1 cellular context compared by ENCODE assay signal in the genomic region with DNA sequence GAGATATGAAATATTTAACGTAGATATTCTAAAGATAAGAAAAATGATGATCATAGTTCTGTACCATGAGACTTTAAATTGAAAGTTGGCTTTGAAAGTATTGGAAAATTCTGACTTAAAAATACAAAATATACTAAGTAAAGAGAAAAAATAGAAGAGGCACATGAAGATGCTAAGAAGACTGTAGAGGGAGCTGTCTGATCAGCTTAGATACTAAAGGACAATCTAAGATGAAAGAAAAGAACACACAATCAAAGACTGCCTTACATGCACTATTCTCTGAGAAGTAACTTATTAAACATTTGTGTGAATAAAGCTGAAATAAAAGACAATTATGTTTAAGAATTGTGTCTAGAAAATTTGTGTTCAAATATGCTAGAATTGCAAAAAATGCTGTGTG.
A peak's percentile ranks its signal among the peaks of the same experiment; 100 is the strongest.
TF ChIP-seq lines count a peak whose summit lies in the region.

No MANE protein-coding gene starts in this region.

TF ChIP-seq in HepG2, 621 proteins besides CTCF, POLR2A, EP300 and RAD21:
- TF ChIP-seq ZNF609 (CRISPR knock-in tag; IDR thresholded peaks at IDR 0.05; ENCODE audit: borderline replicate concordance) (no peak), STAG1 (CRISPR knock-in tag; IDR thresholded peaks at IDR 0.05) (peak; percentile 4; the same call in 1 of the 2 replicates), HNRNPL (IDR thresholded peaks at IDR 0.05; ENCODE audit: low read depth, low read length) (no peak), SKIL (CRISPR knock-in tag; IDR thresholded peaks at IDR 0.05; ENCODE audit: borderline replicate concordance) (no peak), MAZ (IDR thresholded peaks at IDR 0.05; ENCODE audit: borderline replicate concordance, low read depth, low read length) (no peak), MAZ (CRISPR knock-in tag; IDR thresholded peaks at IDR 0.05; ENCODE audit: low read depth) (no peak), ZNF432 (CRISPR knock-in tag; IDR thresholded peaks at IDR 0.05; ENCODE audit: borderline replicate concordance) (no peak)
